14 cellular contexts compared by ENCODE assay signal in genomic region chr4:41185614-41186609, GRCh38. TPM values are rescaled to one million over a fixed set of nuclear protein-coding genes. Genes with fewer than 3 reads are reported as not detected.
A peak's percentile ranks its signal among the peaks of the same experiment; 100 is the strongest.
DNase-seq lines count a peak whose midpoint lies in the region; FAIRE-seq and TF ChIP-seq lines count a peak whose summit lies in the region.
"Had no signal": no experiment of that assay in that cellular context is flagged by ENCODE, and none has a peak within 500 bp of the region (broad histone marks: within the 10 kb centered on the region; RNA-seq: fewer than 3 reads in every experiment).

No MANE protein-coding gene starts in this region.

- H3K4me1 ChIP-seq in MM.1S (ENCODE audit: low read length) (no peaks in the 10 kb centered on the region), thyroid gland (peaks cover 39 to 42% of the 10 kb centered on the region in 2 donors)

- peak; percentile 33 for FAIRE-seq in colon (lab: Jason Lieb, UNC)
- FAIRE-seq: small intestine had no signal

- H3K9ac ChIP-seq in MM.1S (ENCODE audit: low read length) = no peak overlapping the region

- no peak for DNase-seq in MM.1S
- DNase-seq in kidney tubule cell (ENCODE audit: low spot score) = peak; percentile 85
- DNase-seq in thyroid gland = no peak
- no peak for DNase-seq in COR-L47 (lab: John Stamatoyannopoulos, UW)
- DNase-seq in DMS 273 (lab: John Stamatoyannopoulos, UW; ENCODE audit: unreplicated experiment) = no peak
- no peak for DNase-seq in SKM-1 treated with dmso at 0.1 percent for 144 hours (lab: John Stamatoyannopoulos, UW; ENCODE audit: unreplicated experiment)
- DNase-seq: CD4-positive, alpha-beta T cell; gastrocnemius medialis; GDM1; NCI-H1694 treated with DMSO at 0.1 percent for 48 hours; NCI-H82; small intestine; WERI-Rb-1 had no signal

- H4K20me1 ChIP-seq in MM.1S (ENCODE audit: insufficient read depth, low read length) = no peaks in the 10 kb centered on the region

- H3K27me3 ChIP-seq in MM.1S (replicated peaks; ENCODE audit: insufficient read depth, low read length) (no peaks in the 10 kb centered on the region), thyroid gland (no peaks in the 10 kb centered on the region)
- H3K27me3 ChIP-seq: gastrocnemius medialis had no signal

- intact Hi-C loops in thyroid gland (cut with DNase I) = no loop called here

- TF ChIP-seq POLR2A in thyroid gland (IDR thresholded peaks at IDR 0.05) = no peak

- H2AFZ ChIP-seq in MM.1S (ENCODE audit: low read length) = no peak overlapping the region

- no peak for TF ChIP-seq CTCF in MM.1S (IDR thresholded peaks at IDR 0.05; ENCODE audit: low read length)
- no peak for TF ChIP-seq CTCF in thyroid gland (IDR thresholded peaks at IDR 0.05)

- H3K27ac ChIP-seq in MM.1S (ENCODE audit: low read length) (no peak overlapping the region), thyroid gland (peak overlapping the region; percentile 38 to 44 (median 43))
- H3K27ac ChIP-seq: WERI-Rb-1 had no signal

- H3K9me3 ChIP-seq in MM.1S (replicated peaks; ENCODE audit: insufficient read depth, low read length) = no peaks in the 10 kb centered on the region
- H3K9me3 ChIP-seq in thyroid gland = no peaks in the 10 kb centered on the region
- H3K9me3 ChIP-seq: gastrocnemius medialis had no signal

- H3K4me3 ChIP-seq in MM.1S (ENCODE audit: low read length) (no peak overlapping the region), thyroid gland (replicated peaks in 1 of 3) (no peak overlapping the region)

- no peaks in the 10 kb centered on the region for H3K36me3 ChIP-seq in MM.1S (replicated peaks; ENCODE audit: insufficient read depth, low read length)
- H3K36me3 ChIP-seq in thyroid gland = no peaks in the 10 kb centered on the region
- H3K36me3 ChIP-seq: gastrocnemius medialis, WERI-Rb-1 had no signal

- peak overlapping the region; percentile 25; the same call in 1 of the 2 replicates for H3K4me2 ChIP-seq in MM.1S (ENCODE audit: low read depth, low read length)

- no peaks in the 10 kb centered on the region for H3F3A ChIP-seq in MM.1S (ENCODE audit: insufficient read depth, low read length)

- WGBS in thyroid gland, 2 donors = 36 to 38% methylated on average over 5 of the region's 5 CpGs

- H3K79me2 ChIP-seq in MM.1S (ENCODE audit: low read length) = no peaks in the 10 kb centered on the region

- no peaks in the 10 kb centered on the region for H3K9me2 ChIP-seq in MM.1S (replicated peaks; ENCODE audit: insufficient read depth, low read length)

RNA-seq across cellular contexts. Expression of gene APBB2, which starts 28.4 kb away (rescaled TPM):
- total RNA-seq in thyroid gland = 100 to 1,000 TPM; 174 to 253 (median 199) TPM
